16 cellular contexts compared by ENCODE assay signal in genomic region chr4:165864228-165864627, GRCh38.
DNase-seq lines count a peak whose midpoint lies in the region; TF ChIP-seq lines count a peak whose summit lies in the region.
"Had no signal": no experiment of that assay in that cellular context is flagged by ENCODE, and none has a peak within 500 bp of the region (broad histone marks: within the 10 kb centered on the region; RNA-seq: fewer than 3 reads in every experiment).

No MANE protein-coding gene starts in this region.

- H3K4me3 ChIP-seq in astrocyte of the cerebellum (ENCODE audit: low read depth, low read length), result no peak overlapping the region
- H3K4me3 ChIP-seq: GM23338, SJSA1 had no signal

- DNase-seq in DMS 273 (lab: John Stamatoyannopoulos, UW; ENCODE audit: unreplicated experiment) (peak; percentile 2), DMS 273 treated with DMSO at 0.1 percent for 48 hours (lab: John Stamatoyannopoulos, UW) (no peak), NAMALWA (ENCODE audit: low spot score) (peak; percentile 16), astrocyte of the cerebellum (ENCODE audit: low read depth) (no peak), medulla oblongata (ENCODE audit: extremely low spot score) (peak; percentile 18), NCI-H510A treated with DMSO at 0.1 percent for 48 hours (lab: John Stamatoyannopoulos, UW) (no peak), DMS114 treated with DMSO at 0.1 percent for 48 hours (lab: John Stamatoyannopoulos, UW; ENCODE audit: unreplicated experiment) (no peak), GM19238 (ENCODE audit: insufficient read length, low spot score) (no peak)
- DNase-seq: activated gamma-delta T cell treated with Interleukin-2 at 50 U/mL for 16 hours; CD8-positive, alpha-beta T cell; effector CD4-positive, alpha-beta T cell; GF-D8; NCI-H1694; stimulated activated naive B cell treated with anti-CD40 and anti-IgM and Interleukin-4, amounts not matched to agents 10 μg/mL and 1 μg/mL and 100 μg/mL, for 72 hours had no signal

- in situ Hi-C loops in astrocyte of the cerebellum (cut with HindIII; ENCODE audit: low sequenced_read_pairs), result no loop called here

- peak; percentile 19 for TF ChIP-seq CTCF in astrocyte of the cerebellum (IDR thresholded peaks at IDR 0.05; ENCODE audit: low read depth, low read length, missing control alignments)

Comparison
In these comparisons a context has a peak if more than half of its experiments do, and no peak if none do; other contexts are left out.
1. DNase-seq: peak in DMS 273 (single experiment), NAMALWA (single experiment) and medulla oblongata (single experiment); none in DMS 273 treated with DMSO at 0.1 percent for 48 hours (single experiment), astrocyte of the cerebellum (single experiment), NCI-H510A treated with DMSO at 0.1 percent for 48 hours (single experiment), DMS114 treated with DMSO at 0.1 percent for 48 hours (single experiment) and GM19238 (single experiment).